27 cellular contexts compared by ENCODE assay signal in the genomic region with DNA sequence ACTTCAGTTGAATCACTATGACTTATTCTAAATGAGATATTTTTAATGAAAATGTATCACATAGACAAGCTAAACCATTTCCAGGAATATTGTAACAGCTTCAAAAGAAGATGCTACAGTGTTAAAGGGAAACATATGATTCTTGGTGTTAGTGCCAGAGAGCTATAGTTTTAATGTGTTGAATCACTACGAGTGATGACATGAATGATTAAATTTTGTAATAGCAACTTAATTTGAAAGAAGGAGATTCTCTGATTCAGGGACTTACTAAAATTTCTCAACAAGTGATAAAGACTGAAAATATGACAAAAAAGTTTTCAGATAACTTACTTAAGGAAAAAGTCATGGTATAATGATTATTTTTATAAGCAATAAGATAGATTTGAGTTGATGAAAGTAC.
"Had no signal": no experiment of that assay in that cellular context is flagged by ENCODE, and none has a peak within 500 bp of the region (broad histone marks: within the 10 kb centered on the region; RNA-seq: fewer than 3 reads in every experiment).

No MANE protein-coding gene starts in this region.

- H3K27ac ChIP-seq: lower lobe of right lung, spleen, testis had no signal

- H3K4me3 Mint-ChIP-seq: activated CD4-positive, alpha-beta memory T cell treated with anti-CD3 and anti-CD28 coated beads for 36 hours; activated CD8-positive, alpha-beta memory T cell treated with anti-CD3 and anti-CD28 coated beads, Interleukin-2, amount 10 ng/mL, durations not matched to agents 7 days and 5 days; activated naive CD8-positive, alpha-beta T cell treated with anti-CD3 and anti-CD28 coated beads, Interleukin-2, amount 50 U/mL, for 24 hours; brain; dendritic cell treated with granulocyte-macrophage colony-stimulating factor and Interleukin-4, amounts not matched to agents 40 ng/mL and 50 ng/mL, for 4 days; naive B cell; neural crest cell; T-helper 17 cell had no signal

- H3K4me3 ChIP-seq: lower lobe of right lung, spleen, testis, uterus had no signal

- H3K36me3 Mint-ChIP-seq: activated CD4-positive, alpha-beta memory T cell treated with anti-CD3 and anti-CD28 coated beads for 36 hours; activated CD8-positive, alpha-beta memory T cell treated with anti-CD3 and anti-CD28 coated beads, Interleukin-2, amount 10 ng/mL, durations not matched to agents 7 days and 5 days; brain; naive B cell had no signal

- H3K27ac Mint-ChIP-seq: activated CD4-positive, alpha-beta memory T cell treated with anti-CD3 and anti-CD28 coated beads for 36 hours; activated CD8-positive, alpha-beta memory T cell treated with anti-CD3 and anti-CD28 coated beads, Interleukin-2, amount 10 ng/mL, durations not matched to agents 7 days and 5 days; activated naive CD8-positive, alpha-beta T cell treated with anti-CD3 and anti-CD28 coated beads, Interleukin-2, amount 50 U/mL, for 24 hours; brain; dendritic cell treated with granulocyte-macrophage colony-stimulating factor and Interleukin-4, amounts not matched to agents 40 ng/mL and 50 ng/mL, for 4 days; naive B cell; progenitor cell of endocrine pancreas; T-helper 17 cell had no signal

- DNase-seq: activated CD4-positive, alpha-beta memory T cell treated with anti-CD3 and anti-CD28 coated beads for 36 hours; activated CD4-positive, alpha-beta T cell treated with anti-CD3 and anti-CD28 coated beads for 48 hours; activated CD8-positive, alpha-beta memory T cell treated with anti-CD3 and anti-CD28 coated beads, Interleukin-2, amount 10 ng/mL, durations not matched to agents 7 days and 5 days; activated effector memory CD4-positive, alpha-beta T cell treated with anti-CD3 and anti-CD28 coated beads, Interleukin-2, amount 50 U/mL, for 16 hours; activated naive CD4-positive, alpha-beta T cell treated with anti-CD3 and anti-CD28 coated beads, Interleukin-2, amount 50 U/mL, for 16 hours; activated naive CD8-positive, alpha-beta T cell treated with anti-CD3 and anti-CD28 coated beads, Interleukin-2, amount 50 U/mL, for 24 hours; activated T-cell treated with anti-CD3 and anti-CD28 coated beads for 4 hours; aorta; effector CD4-positive, alpha-beta T cell; foreskin fibroblast; lower lobe of right lung; naive B cell; occipital lobe; retina; spleen; stimulated activated CD4-positive, alpha-beta T cell treated with anti-CD3 and anti-CD28 coated beads, Interleukin-4, amount 100 ng/mL, for 1 hour; stimulated activated naive CD4-positive, alpha-beta T cell; T-helper 17 cell; testis; trophoblast cell; uterus had no signal

- H3K9me3 ChIP-seq: lower lobe of right lung, testis, uterus had no signal

- H3K9me3 Mint-ChIP-seq: brain, neural crest cell had no signal

- H3K36me3 ChIP-seq: lower lobe of right lung, spleen, uterus had no signal

- H3K4me1 Mint-ChIP-seq: activated CD8-positive, alpha-beta memory T cell treated with anti-CD3 and anti-CD28 coated beads, Interleukin-2, amount 10 ng/mL, durations not matched to agents 7 days and 5 days; activated naive CD8-positive, alpha-beta T cell treated with anti-CD3 and anti-CD28 coated beads, Interleukin-2, amount 50 U/mL, for 24 hours; brain; naive B cell; neural crest cell; T-helper 17 cell had no signal

- H3K4me1 ChIP-seq: lower lobe of right lung, spleen, testis had no signal

- H3K27me3 ChIP-seq: spleen, testis, uterus had no signal

- H3K27me3 Mint-ChIP-seq: activated CD4-positive, alpha-beta memory T cell treated with anti-CD3 and anti-CD28 coated beads for 36 hours; activated CD8-positive, alpha-beta memory T cell treated with anti-CD3 and anti-CD28 coated beads, Interleukin-2, amount 10 ng/mL, durations not matched to agents 7 days and 5 days; activated naive CD8-positive, alpha-beta T cell treated with anti-CD3 and anti-CD28 coated beads, Interleukin-2, amount 50 U/mL, for 24 hours; brain; dendritic cell treated with granulocyte-macrophage colony-stimulating factor and Interleukin-4, amounts not matched to agents 40 ng/mL and 50 ng/mL, for 4 days; naive B cell; progenitor cell of endocrine pancreas; T-helper 17 cell had no signal

- ATAC-seq: activated CD8-positive, alpha-beta memory T cell treated with anti-CD3 and anti-CD28 coated beads, Interleukin-2, amount 10 ng/mL, durations not matched to agents 7 days and 5 days; activated naive CD8-positive, alpha-beta T cell treated with anti-CD3 and anti-CD28 coated beads, Interleukin-2, amount 50 U/mL, for 24 hours; left lobe of liver; T-helper 17 cell had no signal

- FAIRE-seq: endometrium had no signal
